8 cellular contexts compared by ENCODE assay signal in the genomic region with DNA sequence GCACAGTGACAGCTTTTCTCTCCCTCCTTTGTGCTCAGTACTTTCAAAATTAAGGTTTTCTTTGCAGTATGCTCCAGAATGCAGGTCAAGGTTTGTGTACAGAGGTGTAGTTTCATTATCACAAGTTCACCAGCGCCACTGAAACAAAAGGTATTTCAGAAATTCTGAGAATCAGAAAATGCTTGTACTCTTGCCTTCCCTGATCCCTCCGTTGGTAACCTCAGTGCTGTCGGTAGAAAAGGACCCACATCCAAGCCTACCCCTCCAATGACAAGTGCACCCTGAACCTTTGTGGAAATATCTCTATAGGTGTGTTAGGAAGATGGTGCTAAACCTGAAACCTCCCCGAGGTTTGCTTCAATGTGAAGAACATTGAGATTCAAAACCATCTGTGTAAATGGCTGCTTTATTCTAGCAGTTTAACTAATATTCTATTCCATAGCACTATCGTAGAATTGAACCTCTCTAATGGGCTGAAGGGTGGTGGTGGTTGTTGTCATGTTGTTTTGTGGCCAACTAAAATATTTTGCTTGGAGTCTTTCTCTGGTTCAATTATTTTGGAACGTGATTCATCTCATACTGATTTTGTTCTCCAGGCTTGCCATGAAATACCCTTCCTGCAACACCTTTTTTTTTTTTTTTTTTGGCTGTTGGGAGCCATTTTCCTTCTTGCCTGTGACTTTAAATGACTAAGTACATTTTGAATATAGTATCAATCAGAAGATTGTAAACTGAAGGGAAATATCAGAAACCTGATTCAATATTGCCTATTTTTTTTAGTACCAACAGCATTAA. TPM values are rescaled to one million over a fixed set of nuclear protein-coding genes. Genes with fewer than 3 reads are reported as not detected.
DNase-seq lines count a peak whose midpoint lies in the region; ATAC-seq and TF ChIP-seq lines count a peak whose summit lies in the region.
"Had no signal": no experiment of that assay in that cellular context is flagged by ENCODE, and none has a peak within 500 bp of the region (broad histone marks: within the 10 kb centered on the region; RNA-seq: fewer than 3 reads in every experiment).

No MANE protein-coding gene starts in this region.

- H3K4me3 ChIP-seq in skin epidermis: peak overlapping the region in 4 of 7 experiments; percentile 10 to 29 (median 12)
- H3K4me3 ChIP-seq in gastrocnemius medialis: no peak overlapping the region

- no peak for TF ChIP-seq CTCF in gastrocnemius medialis (IDR thresholded peaks at IDR 0.05 in 4 of 5, conservative IDR thresholded peaks at IDR 0.05 in 1 of 5)

- no peaks in the 10 kb centered on the region for H3K27me3 ChIP-seq in gastrocnemius medialis

- H3K4me1 ChIP-seq in gastrocnemius medialis: peaks cover 0 to 3% of the 10 kb centered on the region in 2 donors

- intact Hi-C loops in gastrocnemius medialis (cut with DNase I; ENCODE audit: low total_unique reads): no loop called here

- DNase-seq in NCI-H146 treated with DMSO at 0.1 percent for 48 hours (lab: John Stamatoyannopoulos, UW; ENCODE audit: unreplicated experiment) (peak; percentile 50), NCI-H187 (lab: John Stamatoyannopoulos, UW) (no peak), gastrocnemius medialis (no peak), AML-193 (lab: John Stamatoyannopoulos, UW) (no peak)
- DNase-seq: naive thymus-derived CD8-positive, alpha-beta T cell had no signal

- H3K36me3 ChIP-seq in gastrocnemius medialis: no peaks in the 10 kb centered on the region

- ATAC-seq in GM19035 (IDR thresholded peaks at IDR 0.05; ENCODE audit: unreplicated experiment) (peak; percentile 32), gastrocnemius medialis (no peak)
- ATAC-seq: naive thymus-derived CD8-positive, alpha-beta T cell had no signal

- H3K27ac ChIP-seq in cingulate gyrus (ENCODE audit: low read depth, low read length): peak overlapping the region; percentile 71
- H3K27ac ChIP-seq in skin epidermis: peak overlapping the region in 20 of 21 experiments; percentile 16 to 85 (median 68)
- no peak overlapping the region for H3K27ac ChIP-seq in gastrocnemius medialis

- in situ Hi-C loops in gastrocnemius medialis (cut with MboI; ENCODE audit: low sequenced_read_pairs in 4 of 4): no loop called here

- no peaks in the 10 kb centered on the region for H3K9me3 ChIP-seq in gastrocnemius medialis

- no peak for TF ChIP-seq POLR2A in gastrocnemius medialis (IDR thresholded peaks at IDR 0.05)

RNA-seq across cellular contexts. Expression of a gene that starts 20.7 kb away (rescaled TPM):
- total RNA-seq in gastrocnemius medialis: 100 to 1,000 TPM; 160 to 415 (median 232) TPM

Comparison
In these comparisons a context has a peak if more than half of its experiments do, and no peak if none do; other contexts are left out.
1. H3K27ac ChIP-seq: peak in cingulate gyrus (single experiment) and skin epidermis (20 of 21); none in gastrocnemius medialis (0 of 4).
2. H3K4me3 ChIP-seq: peak in skin epidermis (4 of 7); none in gastrocnemius medialis (0 of 4).